ENCODE assay signal across 23 cellular contexts in the genomic region with DNA sequence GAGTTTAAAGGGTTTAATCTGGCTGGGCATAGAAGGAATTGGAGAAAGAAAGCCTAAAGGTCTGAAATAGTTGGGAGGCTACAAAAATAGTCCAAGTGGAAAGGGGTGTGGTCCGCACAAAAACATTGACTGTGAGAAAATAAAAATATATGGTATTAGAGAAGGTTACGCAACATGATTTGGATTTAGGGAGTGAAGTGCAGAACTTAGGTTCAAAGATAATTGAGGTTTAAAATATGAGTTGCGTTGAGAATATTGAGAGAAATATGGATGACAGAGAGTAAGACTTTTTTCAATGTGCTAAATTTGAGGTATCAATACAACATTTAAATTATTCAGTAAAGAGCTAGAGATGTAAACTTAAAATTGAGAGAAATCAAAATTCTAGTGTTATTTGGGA.
"Had no signal": no experiment of that assay in that cellular context is flagged by ENCODE, and none has a peak within 500 bp of the region (broad histone marks: within the 10 kb centered on the region; RNA-seq: fewer than 3 reads in every experiment).

No MANE protein-coding gene starts in this region.

- H3K4me1 ChIP-seq: esophagus muscularis mucosa, gastrocnemius medialis, heart right ventricle, left lung, lower lobe of right lung had no signal

- H3K9me3 ChIP-seq: esophagus muscularis mucosa, gastrocnemius medialis, heart right ventricle, left lung, lower lobe of right lung, mucosa of descending colon had no signal

- DNase-seq: dermis blood vessel endothelial cell; dorsolateral prefrontal cortex; effector CD4-positive, alpha-beta T cell; effector memory CD4-positive, alpha-beta T cell; foreskin melanocyte; gastrocnemius medialis; glutamatergic neuron; head of caudate nucleus; heart right ventricle; hippocampal formation; left cardiac atrium; left lung; left ventricle myocardium superior; lower lobe of right lung; mesenchymal stem cell; mucosa of descending colon; naive B cell had no signal

- H3K27me3 ChIP-seq: esophagus muscularis mucosa, gastrocnemius medialis, heart right ventricle, left lung had no signal

- FAIRE-seq: colon, endothelial cell of umbilical vein, islet of Langerhans, keratinocyte had no signal

- H3K27ac ChIP-seq: coronary artery, dorsolateral prefrontal cortex, esophagus muscularis mucosa, gastrocnemius medialis, heart right ventricle, left lung, lower lobe of right lung had no signal

- H3K36me3 ChIP-seq: esophagus muscularis mucosa, gastrocnemius medialis, heart right ventricle, left lung, lower lobe of right lung had no signal

- H3K4me3 ChIP-seq: coronary artery, dorsolateral prefrontal cortex, esophagus muscularis mucosa, gastrocnemius medialis, heart right ventricle, left lung, lower lobe of right lung, mucosa of descending colon had no signal

- ATAC-seq: gastrocnemius medialis, heart right ventricle, left cardiac atrium, left lung, left ventricle myocardium superior, lower lobe of right lung, mucosa of descending colon had no signal
